ENCODE assay signal across 24 cellular contexts in genomic region chr4:34412233-34412632, GRCh38.
DNase-seq lines count a peak whose midpoint lies in the region; FAIRE-seq and TF ChIP-seq lines count a peak whose summit lies in the region.
"Had no signal": no experiment of that assay in that cellular context is flagged by ENCODE, and none has a peak within 500 bp of the region (broad histone marks: within the 10 kb centered on the region; RNA-seq: fewer than 3 reads in every experiment).

No MANE protein-coding gene starts in this region.

- no peak for DNase-seq in GM12891 (ENCODE audit: insufficient read length, low spot score)
- DNase-seq in HFFc6: no peak
- DNase-seq in MV-4-11 (lab: John Stamatoyannopoulos, UW): peak; percentile 57
- DNase-seq in osteoblast (ENCODE audit: insufficient read length, low spot score, missing footprints): peak; percentile 53
- DNase-seq in NCI-H82 (lab: John Stamatoyannopoulos, UW): no peak
- no peak for DNase-seq in HEK293T (ENCODE audit: extremely low spot score)
- no peak for DNase-seq in sigmoid colon
- DNase-seq: 8988T; ACHN; AML-193; BE2C; CD4-positive, alpha-beta T cell; CD8-positive, alpha-beta memory T cell; DMS 273 treated with DMSO at 0.1 percent for 48 hours; DMS79; GDM1; GOT3 had no signal

- H3K27me3 Mint-ChIP-seq in HFFc6 (ENCODE audit: insufficient read depth): peaks cover 3% of the 10 kb centered on the region
- H3K27me3 Mint-ChIP-seq: CD4-positive, alpha-beta T cell; CD8-positive, alpha-beta memory T cell had no signal

- no peaks in the 10 kb centered on the region for H3K27me3 ChIP-seq in osteoblast (ENCODE audit: insufficient read depth, low read length)
- H3K27me3 ChIP-seq in sigmoid colon: no peaks in the 10 kb centered on the region
- H3K27me3 ChIP-seq: BE2C; BLaER1 treated with 17β-estradiol and CSF1 and Interleukin-3, amounts not matched to agents 10 nM and 100 nM had no signal

- peaks cover 22% of the 10 kb centered on the region; the same call in 1 of the 2 replicates for H3K4me1 Mint-ChIP-seq in HFFc6 (ENCODE audit: low read depth)
- H3K4me1 Mint-ChIP-seq: CD14-positive monocyte; CD8-positive, alpha-beta memory T cell had no signal

- WGBS in sigmoid colon, 2 donors: 81 to 88% methylated on average over 2 of the region's 2 CpGs

- TF ChIP-seq POLR2A in GM12891 (IDR thresholded peaks at IDR 0.05; ENCODE audit: low read depth, low read length): no peak
- no peak for TF ChIP-seq POLR2A in sigmoid colon (IDR thresholded peaks at IDR 0.05)

- no peak for FAIRE-seq in GM12891 (lab: Jason Lieb, UNC)
- FAIRE-seq: A549, D721Med, GM12892, H54 had no signal

- H3K4me3 Mint-ChIP-seq in HFFc6: peak overlapping the region; percentile 72; the same call in 1 of the 2 replicates
- H3K4me3 Mint-ChIP-seq: CD14-positive monocyte; CD4-positive, alpha-beta T cell; CD8-positive, alpha-beta memory T cell had no signal

- POLR2A ChIA-PET in HEK293T (lab: Yijun Ruan, JAX): no interaction called here

- no peaks in the 10 kb centered on the region for H3K79me2 ChIP-seq in osteoblast (ENCODE audit: insufficient read depth, low read length)

- H3K36me3 Mint-ChIP-seq in HFFc6 (ENCODE audit: low read depth): peaks cover 14% of the 10 kb centered on the region
- H3K36me3 Mint-ChIP-seq: CD14-positive monocyte; CD8-positive, alpha-beta memory T cell had no signal

- intact Hi-C loops in sigmoid colon (cut with DNase I): no loop called here

- H3K27ac ChIP-seq in osteoblast (ENCODE audit: low read depth, low read length) (no peak overlapping the region), sigmoid colon (no peak overlapping the region)
- H3K27ac ChIP-seq: A549; BLaER1 treated with 17β-estradiol and CSF1 and Interleukin-3, amounts not matched to agents 10 nM and 100 nM had no signal

- TF ChIP-seq EP300 in sigmoid colon (IDR thresholded peaks at IDR 0.05): no peak

- H3K4me1 ChIP-seq in osteoblast (ENCODE audit: insufficient read depth, low read length) (no peaks in the 10 kb centered on the region), sigmoid colon (no peaks in the 10 kb centered on the region)
- H3K4me1 ChIP-seq: A549; BLaER1 treated with 17β-estradiol and CSF1 and Interleukin-3, amounts not matched to agents 10 nM and 100 nM; HAP-1 had no signal

- TF ChIP-seq CTCF in HFFc6 (IDR thresholded peaks at IDR 0.05) (no peak), osteoblast (IDR thresholded peaks at IDR 0.05; ENCODE audit: extremely low read depth, low read depth, low read length) (no peak), sigmoid colon (IDR thresholded peaks at IDR 0.05) (no peak)

- no peak overlapping the region for H3K4me2 ChIP-seq in osteoblast (ENCODE audit: insufficient read depth, low read length)
- H3K4me2 ChIP-seq: A549; BLaER1 treated with 17β-estradiol and CSF1 and Interleukin-3, amounts not matched to agents 10 nM and 100 nM had no signal

- H4K20me1 ChIP-seq in osteoblast (ENCODE audit: insufficient read depth, low read length): no peaks in the 10 kb centered on the region
- H4K20me1 ChIP-seq: BLaER1 treated with 17β-estradiol and CSF1 and Interleukin-3, amounts not matched to agents 10 nM and 100 nM had no signal

- CTCF ChIA-PET in HEK293T (lab: Yijun Ruan, JAX): no interaction called here

- H2AFZ ChIP-seq in osteoblast (ENCODE audit: low read length): no peak overlapping the region

- H3K4me3 ChIP-seq in osteoblast (ENCODE audit: insufficient read depth, low read length): no peak overlapping the region
- no peak overlapping the region for H3K4me3 ChIP-seq in sigmoid colon
- H3K4me3 ChIP-seq: A549; BLaER1 treated with 17β-estradiol and CSF1 and Interleukin-3, amounts not matched to agents 10 nM and 100 nM; HAP-1 had no signal

- H3K36me3 ChIP-seq in osteoblast (ENCODE audit: insufficient read depth, low read length): no peaks in the 10 kb centered on the region
- H3K36me3 ChIP-seq in sigmoid colon: no peaks in the 10 kb centered on the region
- H3K36me3 ChIP-seq: BE2C; BLaER1 treated with 17β-estradiol and CSF1 and Interleukin-3, amounts not matched to agents 10 nM and 100 nM; HAP-1 had no signal

- peak overlapping the region; percentile 36; the same call in 1 of the 2 replicates for H3K27ac Mint-ChIP-seq in HFFc6
- H3K27ac Mint-ChIP-seq: CD14-positive monocyte; CD4-positive, alpha-beta T cell; CD8-positive, alpha-beta memory T cell had no signal

- H3K9me3 ChIP-seq in osteoblast (ENCODE audit: low read depth, low read length) (peaks cover 3% of the 10 kb centered on the region), sigmoid colon (peaks cover 0 to 8% (median 0%) of the 10 kb centered on the region in 4 donors)
- H3K9me3 ChIP-seq: A549, BE2C, HAP-1 had no signal

- H3K9me3 Mint-ChIP-seq in HFFc6: peaks cover 20% of the 10 kb centered on the region

TF ChIP-seq in GM12891, 5 proteins besides CTCF, POLR2A, EP300 and RAD21:
- TF ChIP-seq POLR2AphosphoS5 (IDR thresholded peaks at IDR 0.05; ENCODE audit: low read depth, low read length): no peak
- peak; percentile 60 for TF ChIP-seq SPI1 (IDR thresholded peaks at IDR 0.05; ENCODE audit: low read depth, low read length)
- TF ChIP-seq POU2F2 (IDR thresholded peaks at IDR 0.05; ENCODE audit: low read depth, low read length): no peak

TF ChIP-seq in HEK293T, 16 proteins besides CTCF, POLR2A, EP300 and RAD21:
- no peak for TF ChIP-seq TARDBP (IDR thresholded peaks at IDR 0.05)
- no peak for TF ChIP-seq ZNF384 (IDR thresholded peaks at IDR 0.05)
- no peak for TF ChIP-seq NFRKB (IDR thresholded peaks at IDR 0.05)
- TF ChIP-seq LEF1 (IDR thresholded peaks at IDR 0.05; ENCODE audit: borderline replicate concordance): no peak
- no peak for TF ChIP-seq ELF4 (IDR thresholded peaks at IDR 0.05)
- no peak for TF ChIP-seq PKNOX1 (IDR thresholded peaks at IDR 0.05)

Comparison
In these comparisons a context has a peak if more than half of its experiments do, and no peak if none do; other contexts are left out.
1. DNase-seq: peak in MV-4-11 (single experiment) and osteoblast (single experiment); none in GM12891 (single experiment), HFFc6 (single experiment), NCI-H82 (single experiment), HEK293T (single experiment) and sigmoid colon (single experiment).